10 cellular contexts compared by ENCODE assay signal in the genomic region with DNA sequence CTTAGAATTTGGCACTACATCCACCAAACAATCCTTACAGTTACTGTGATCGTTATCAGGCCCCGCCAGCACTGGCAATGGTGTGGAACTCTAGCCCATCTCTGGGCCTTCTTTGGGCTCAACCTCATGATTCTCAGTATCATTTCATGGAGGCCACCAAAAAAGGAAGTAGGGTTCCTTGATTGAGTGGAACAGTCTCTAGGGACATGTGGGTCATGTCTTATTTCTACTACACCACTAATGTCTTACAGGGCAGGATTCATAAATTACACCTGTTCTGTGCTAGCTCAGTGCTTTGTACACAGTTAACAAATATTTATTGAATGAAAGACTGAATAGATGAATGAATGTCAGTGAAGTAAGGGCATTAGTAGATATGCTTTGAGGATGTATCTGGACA.
DNase-seq lines count a peak whose midpoint lies in the region; ATAC-seq lines count a peak whose summit lies in the region.
"Had no signal": no experiment of that assay in that cellular context is flagged by ENCODE, and none has a peak within 500 bp of the region (broad histone marks: within the 10 kb centered on the region; RNA-seq: fewer than 3 reads in every experiment).

No MANE protein-coding gene starts in this region.

- peak overlapping the region; percentile 30 for H3K27ac Mint-ChIP-seq in stimulated activated effector memory CD8-positive, alpha-beta T cell treated with anti-CD3 and anti-CD28 coated beads, Interleukin-12 subunit alpha, Interleukin-12 subunit beta, amount 100 ng/mL, for 72 hours

- peaks cover 93% of the 10 kb centered on the region for H3K36me3 Mint-ChIP-seq in stimulated activated effector memory CD8-positive, alpha-beta T cell treated with anti-CD3 and anti-CD28 coated beads, Interleukin-12 subunit alpha, Interleukin-12 subunit beta, amount 100 ng/mL, for 72 hours

- no peaks in the 10 kb centered on the region for H3K4me1 Mint-ChIP-seq in stimulated activated effector memory CD8-positive, alpha-beta T cell treated with anti-CD3 and anti-CD28 coated beads, Interleukin-12 subunit alpha, Interleukin-12 subunit beta, amount 100 ng/mL, for 72 hours

- peak; percentile 72 for ATAC-seq in GM19023 (IDR thresholded peaks at IDR 0.05; ENCODE audit: unreplicated experiment)
- peak; percentile 96 for ATAC-seq in GM21786 (IDR thresholded peaks at IDR 0.05; ENCODE audit: unreplicated experiment)
- ATAC-seq in HG03378 (IDR thresholded peaks at IDR 0.05; ENCODE audit: unreplicated experiment), result peak; percentile 90
- no peak for ATAC-seq in stimulated activated effector memory CD8-positive, alpha-beta T cell treated with anti-CD3 and anti-CD28 coated beads, Interleukin-12 subunit alpha, Interleukin-12 subunit beta, amount 100 ng/mL, for 72 hours

- H3K9me3 Mint-ChIP-seq in stimulated activated effector memory CD8-positive, alpha-beta T cell treated with anti-CD3 and anti-CD28 coated beads, Interleukin-12 subunit alpha, Interleukin-12 subunit beta, amount 100 ng/mL, for 72 hours, result no peaks in the 10 kb centered on the region

- no peak for DNase-seq in stimulated activated effector memory CD8-positive, alpha-beta T cell treated with anti-CD3 and anti-CD28 coated beads, Interleukin-12 subunit alpha, Interleukin-12 subunit beta, amount 100 ng/mL, for 72 hours (ENCODE audit: low spot score in 2 of 2)
- no peak for DNase-seq in RKO (ENCODE audit: low spot score)
- no peak for DNase-seq in NCI-H82 (lab: John Stamatoyannopoulos, UW)
- no peak for DNase-seq in AG20443 (ENCODE audit: low spot score)
- DNase-seq: kidney glomerular epithelial cell; stimulated activated CD4-positive, alpha-beta T cell treated with anti-CD3 and anti-CD28 coated beads, Interleukin-4, amount 100 ng/mL, for 4 hours; tibial artery had no signal

- no peak overlapping the region for H3K4me3 Mint-ChIP-seq in stimulated activated effector memory CD8-positive, alpha-beta T cell treated with anti-CD3 and anti-CD28 coated beads, Interleukin-12 subunit alpha, Interleukin-12 subunit beta, amount 100 ng/mL, for 72 hours
